ENCODE assay signal across 19 cellular contexts in genomic region chr22:43888740-43889139, GRCh38. TPM values are rescaled to one million over a fixed set of nuclear protein-coding genes. Genes with fewer than 3 reads are reported as not detected.
DNase-seq lines count a peak whose midpoint lies in the region; ATAC-seq, FAIRE-seq and TF ChIP-seq lines count a peak whose summit lies in the region.
"Had no signal": no experiment of that assay in that cellular context is flagged by ENCODE, and none has a peak within 500 bp of the region (broad histone marks: within the 10 kb centered on the region; RNA-seq: fewer than 3 reads in every experiment).

No MANE protein-coding gene starts in this region.

- no peak overlapping the region for H3K4me3 ChIP-seq in HepG2 (replicated peaks in 1 of 3; ENCODE audit: insufficient read depth in 1 of 3, low read depth in 2 of 3, low read length in 3 of 3)
- H3K4me3 ChIP-seq in right lobe of liver: no peak overlapping the region
- H3K4me3 ChIP-seq in CD8-positive, alpha-beta T cell (ENCODE audit: low read depth, low read length): no peak overlapping the region
- H3K4me3 ChIP-seq: BLaER1, GM12878 had no signal

- FAIRE-seq in HepG2 (lab: Jason Lieb, UNC): no peak
- FAIRE-seq: A204.1, GM12878, GM19239, H1 had no signal

- H3K27me3 Mint-ChIP-seq in chondrocyte (ENCODE audit: low read depth): peaks cover 53% of the 10 kb centered on the region
- H3K27me3 Mint-ChIP-seq in CD8-positive, alpha-beta T cell (ENCODE audit: low read depth): peaks cover 41% of the 10 kb centered on the region

- no TSS peak for BruUV-seq in HepG2 (replicated peaks; lab: Mats Ljungman, UMichigan)

- no peaks in the 10 kb centered on the region for H3K36me3 Mint-ChIP-seq in chondrocyte (ENCODE audit: low read depth)
- no peaks in the 10 kb centered on the region for H3K36me3 Mint-ChIP-seq in CD8-positive, alpha-beta T cell
- H3K36me3 Mint-ChIP-seq: CD14-positive monocyte; CD4-positive, alpha-beta memory T cell had no signal

- POLR2A ChIA-PET in HepG2 (lab: Yijun Ruan, JAX): no interaction called here
- POLR2A ChIA-PET in CD8-positive, alpha-beta T cell (lab: Charles Lee): no interaction called here

- H3K27ac ChIP-seq in HepG2 (ENCODE audit: extremely low read length, insufficient read depth, low read length): no peak overlapping the region
- no peak overlapping the region for H3K27ac ChIP-seq in right lobe of liver
- H3K27ac ChIP-seq in CD8-positive, alpha-beta T cell (ENCODE audit: low read depth, low read length): no peak overlapping the region
- H3K27ac ChIP-seq: BLaER1 had no signal

- H3K9ac ChIP-seq in HepG2 (ENCODE audit: insufficient read depth, low read depth, low read length): no peak overlapping the region
- H3K9ac ChIP-seq: BLaER1 had no signal

- peaks cover 3% of the 10 kb centered on the region for H3K4me1 Mint-ChIP-seq in chondrocyte (ENCODE audit: low read depth)
- peaks cover 2% of the 10 kb centered on the region for H3K4me1 Mint-ChIP-seq in CD8-positive, alpha-beta T cell (ENCODE audit: low read depth)
- H3K4me1 Mint-ChIP-seq: CD14-positive monocyte had no signal

- no peak overlapping the region for H3K4me3 Mint-ChIP-seq in chondrocyte (ENCODE audit: unreplicated experiment)
- no peak overlapping the region for H3K4me3 Mint-ChIP-seq in CD8-positive, alpha-beta T cell
- H3K4me3 Mint-ChIP-seq: CD14-positive monocyte; CD4-positive, alpha-beta memory T cell; H9 had no signal

- H3K9me3 Mint-ChIP-seq in chondrocyte (ENCODE audit: low read depth): no peaks in the 10 kb centered on the region
- H3K9me3 Mint-ChIP-seq in CD8-positive, alpha-beta T cell: no peaks in the 10 kb centered on the region
- H3K9me3 Mint-ChIP-seq: H9 had no signal

- TF ChIP-seq RAD21 in HepG2 (CRISPR knock-in tag; IDR thresholded peaks at IDR 0.05): no peak

- H3K4me1 ChIP-seq in HepG2 (ENCODE audit: insufficient read depth, low read length): no peaks in the 10 kb centered on the region
- peaks cover 0 to 6% (median 3%) of the 10 kb centered on the region in 4 donors for H3K4me1 ChIP-seq in right lobe of liver
- no peaks in the 10 kb centered on the region for H3K4me1 ChIP-seq in CD8-positive, alpha-beta T cell (ENCODE audit: insufficient read depth, low read length)

- TF ChIP-seq CTCF in HepG2 (CRISPR knock-in tag; IDR thresholded peaks at IDR 0.05) (no peak), right lobe of liver (IDR thresholded peaks at IDR 0.05) (no peak), chondrocyte (IDR thresholded peaks at IDR 0.05) (no peak)
- TF ChIP-seq CTCF in CD8-positive, alpha-beta T cell (IDR thresholded peaks at IDR 0.05): no peak

- no peak for ATAC-seq in HepG2
- no peak for ATAC-seq in right lobe of liver
- no peak for ATAC-seq in sciatic nerve
- no peak for ATAC-seq in CD8-positive, alpha-beta T cell
- ATAC-seq: GM12878 had no signal

- CTCF ChIA-PET in HepG2 (lab: Yijun Ruan, JAX; ENCODE audit: low intra/inter-chr PET ratio, low total read pairs): no interaction called here
- CTCF ChIA-PET in CD8-positive, alpha-beta T cell (lab: Charles Lee): no interaction called here

- in situ Hi-C loops in HepG2 (cut with HindIII; ENCODE audit: extremely low pct_ligation_motif_present, low pct_unique_long_range_greater_than_20kb): loop anchor here (25.0 kb wide), 1 partner anchor 749 kb away; no protein-coding TSS in a partner anchor

- no peak overlapping the region for H3K4me2 ChIP-seq in HepG2 (ENCODE audit: low read depth, low read length)
- H3K4me2 ChIP-seq: BLaER1 had no signal

- no peak for TF ChIP-seq POLR2A in HepG2 (IDR thresholded peaks at IDR 0.05; ENCODE audit: insufficient read depth in 1 of 2, low read depth in 2 of 2, low read length in 2 of 2)
- TF ChIP-seq POLR2A in right lobe of liver (IDR thresholded peaks at IDR 0.05): no peak

- H3K27me3 ChIP-seq in HepG2 (ENCODE audit: control insufficient read depth in 1 of 2, insufficient read depth in 2 of 2, low read length in 2 of 2) (peaks cover 9 to 27% of the 10 kb centered on the region in 2 experiments; a peak in 4 of 5 replicates), right lobe of liver (peaks cover 0 to 15% of the 10 kb centered on the region in 2 donors)
- H3K27me3 ChIP-seq in CD8-positive, alpha-beta T cell (ENCODE audit: insufficient read depth, low read length): peaks cover 3% of the 10 kb centered on the region

- peaks cover 2% of the 10 kb centered on the region; the same call in 1 of the 2 replicates for H4K20me1 ChIP-seq in HepG2 (ENCODE audit: insufficient read depth, low read length)

- H3K27ac Mint-ChIP-seq in chondrocyte (ENCODE audit: unreplicated experiment): no peak overlapping the region
- H3K27ac Mint-ChIP-seq in CD8-positive, alpha-beta T cell: no peak overlapping the region
- H3K27ac Mint-ChIP-seq: CD14-positive monocyte; CD4-positive, alpha-beta memory T cell; H9 had no signal

- 0% methylated on average over 2 of the region's 4 CpGs for WGBS in HepG2 (ENCODE audit: low lambda C conversion rate)
- WGBS in right lobe of liver (ENCODE audit: insufficient coverage, low coverage, low lambda C conversion rate, missing lambda C conversion rate): 35% methylated on average over 2 of the region's 4 CpGs

- H3K9me3 ChIP-seq in HepG2 (ENCODE audit: low read length) (no peaks in the 10 kb centered on the region), right lobe of liver (no peaks in the 10 kb centered on the region)
- no peaks in the 10 kb centered on the region for H3K9me3 ChIP-seq in CD8-positive, alpha-beta T cell (ENCODE audit: low read length)
- H3K9me3 ChIP-seq: BLaER1 had no signal

- TF ChIP-seq EP300 in HepG2 (IDR thresholded peaks at IDR 0.05; ENCODE audit: low read depth in 2 of 2, low read length in 2 of 2): no peak
- TF ChIP-seq EP300 in HepG2 (CRISPR knock-in tag; IDR thresholded peaks at IDR 0.05; ENCODE audit: borderline replicate concordance): no peak

- no peak for DNase-seq in HepG2 (ENCODE audit: low spot score)
- no peak for DNase-seq in right lobe of liver
- DNase-seq in chondrocyte (ENCODE audit: low spot score): peak; percentile 14
- peak; percentile 6 for DNase-seq in sciatic nerve (ENCODE audit: low spot score)
- DNase-seq in NCI-H1105 (lab: John Stamatoyannopoulos, UW): no peak
- DNase-seq in CD8-positive, alpha-beta T cell: no peak
- DNase-seq in T-helper 2 cell: no peak
- DNase-seq: Calu3; CD4-positive, alpha-beta memory T cell; DMS79 treated with DMSO at 0.1 percent for 48 hours; H9 had no signal

- no peaks in the 10 kb centered on the region for H3K79me2 ChIP-seq in HepG2 (ENCODE audit: insufficient read depth, low read length)

- H2AFZ ChIP-seq in HepG2 (ENCODE audit: low read length): no peak overlapping the region

- intact Hi-C loops in HepG2 (cut with micrococcal nuclease; ENCODE audit: unreplicated experiment): no loop called here
- intact Hi-C loops in right lobe of liver (cut with DNase I): no loop called here
- intact Hi-C loops in sciatic nerve (cut with DNase I): no loop called here
- intact Hi-C loops in CD8-positive, alpha-beta T cell (cut with DNase I, micrococcal nuclease): no loop called here

- no peaks in the 10 kb centered on the region for H3K36me3 ChIP-seq in HepG2 (replicated peaks in 1 of 2; ENCODE audit: control insufficient read depth in 1 of 2, insufficient read depth in 2 of 2, low read length in 2 of 2)
- H3K36me3 ChIP-seq in right lobe of liver: no peaks in the 10 kb centered on the region
- no peaks in the 10 kb centered on the region for H3K36me3 ChIP-seq in CD8-positive, alpha-beta T cell (ENCODE audit: insufficient read depth, low read length)
- H3K36me3 ChIP-seq: BLaER1 had no signal

RNA-seq across cellular contexts. Expression of gene PNPLA5, which starts 3.1 kb away (rescaled TPM):
- not detected in 2 replicates for total RNA-seq in HepG2 (2016; rRNA removed; fragmentation: Illumina TruSeq; extraction: Trizol)
- total RNA-seq in HepG2 (2016; cell fraction: cytosol; rRNA removed; fragmentation: Illumina TruSeq; extraction: Trizol; ENCODE audit: low read depth): not detected in 2 replicates
- total RNA-seq in HepG2 (2016; cell fraction: insoluble cytoplasmic fraction; rRNA removed; fragmentation: Illumina TruSeq; extraction: Trizol): not detected in 2 replicates
- not detected in 2 replicates for total RNA-seq in HepG2 (2016; cell fraction: membrane; rRNA removed; fragmentation: Illumina TruSeq; extraction: Trizol)
- total RNA-seq in HepG2 (2016; cell fraction: nucleus; rRNA removed; fragmentation: Illumina TruSeq; extraction: Trizol): not detected in 2 replicates
- polyA plus RNA-seq in HepG2 (2011; rRNA removed): not detected in 2 replicates
- not detected in 2 replicates for polyA plus RNA-seq in HepG2 (2011; cell fraction: cytosol; rRNA removed)
- not detected in 2 replicates for polyA plus RNA-seq in HepG2 (2011; cell fraction: nucleus; rRNA removed)
- polyA plus RNA-seq in HepG2 (2012): not detected in 2 replicates
- not detected in 2 replicates for polyA plus RNA-seq in HepG2 (2016; cell fraction: cytosol; fragmentation: Illumina TruSeq; extraction: Trizol; ENCODE audit: low read depth)
- polyA plus RNA-seq in HepG2 (2016; cell fraction: insoluble cytoplasmic fraction; fragmentation: Illumina TruSeq; extraction: Trizol; ENCODE audit: low read depth): not detected in 2 replicates
- polyA plus RNA-seq in HepG2 (2016; cell fraction: membrane; fragmentation: Illumina TruSeq; extraction: Trizol; ENCODE audit: low read depth): not detected in 2 replicates
- polyA plus RNA-seq in HepG2 (2016; cell fraction: nucleus; fragmentation: Illumina TruSeq; extraction: Trizol; ENCODE audit: insufficient read depth, low read depth): not detected in 2 replicates
- polyA minus RNA-seq in HepG2 (2011; rRNA and poly(A)+ RNA removed; ENCODE audit: low replicate concordance): not detected in 2 replicates
- not detected in 2 replicates for polyA minus RNA-seq in HepG2 (2011; cell fraction: cytosol; rRNA and poly(A)+ RNA removed)
- not detected in 2 replicates for polyA minus RNA-seq in HepG2 (2011; cell fraction: nucleus; rRNA and poly(A)+ RNA removed)
- 1 to 10 TPM in 1 of 6 experiments, not detected in 5; 2.8 TPM for total RNA-seq in right lobe of liver
- total RNA-seq in chondrocyte: not detected in 3 replicates
- total RNA-seq in sciatic nerve: not detected
- not detected for total RNA-seq in CD8-positive, alpha-beta T cell
- total RNA-seq: Calu3; CD4-positive, alpha-beta memory T cell; G401; GM12878; HT-29 had no signal
- polyA plus RNA-seq: CD14-positive monocyte; CD4-positive, alpha-beta memory T cell; GM12878 had no signal

RNA-seq across cellular contexts. Expression of gene SULT4A1, which starts 26.4 kb away (rescaled TPM):
- total RNA-seq in HepG2 (2016; rRNA removed; fragmentation: Illumina TruSeq; extraction: Trizol) (not detected in 2 replicates), right lobe of liver (under 1 TPM in 4 of 6 experiments, not detected in 2; 0.09 to 0.20 (median 0.15) TPM), chondrocyte (0.68 to 3.3 TPM (median 2.9 TPM) in 3 replicates), sciatic nerve (0.27 TPM)
- total RNA-seq in HepG2 (2016; cell fraction: cytosol; rRNA removed; fragmentation: Illumina TruSeq; extraction: Trizol; ENCODE audit: low read depth): not detected in 2 replicates
- not detected in 2 replicates for total RNA-seq in HepG2 (2016; cell fraction: insoluble cytoplasmic fraction; rRNA removed; fragmentation: Illumina TruSeq; extraction: Trizol)
- total RNA-seq in HepG2 (2016; cell fraction: membrane; rRNA removed; fragmentation: Illumina TruSeq; extraction: Trizol): not detected in 2 replicates
- not detected in 2 replicates for total RNA-seq in HepG2 (2016; cell fraction: nucleus; rRNA removed; fragmentation: Illumina TruSeq; extraction: Trizol)
- not detected in 2 replicates for polyA plus RNA-seq in HepG2 (2011; rRNA removed)
- polyA plus RNA-seq in HepG2 (2011; cell fraction: cytosol; rRNA removed): not detected in 2 replicates
- polyA plus RNA-seq in HepG2 (2011; cell fraction: nucleus; rRNA removed): not detected in 2 replicates
- polyA plus RNA-seq in HepG2 (2012): not detected in 2 replicates
- polyA plus RNA-seq in HepG2 (2016; cell fraction: cytosol; fragmentation: Illumina TruSeq; extraction: Trizol; ENCODE audit: low read depth): not detected in 2 replicates
- polyA plus RNA-seq in HepG2 (2016; cell fraction: insoluble cytoplasmic fraction; fragmentation: Illumina TruSeq; extraction: Trizol; ENCODE audit: low read depth): not detected in 2 replicates
- not detected in 2 replicates for polyA plus RNA-seq in HepG2 (2016; cell fraction: membrane; fragmentation: Illumina TruSeq; extraction: Trizol; ENCODE audit: low read depth)
- polyA plus RNA-seq in HepG2 (2016; cell fraction: nucleus; fragmentation: Illumina TruSeq; extraction: Trizol; ENCODE audit: insufficient read depth, low read depth): not detected in 2 replicates
- not detected in 2 replicates for polyA minus RNA-seq in HepG2 (2011; rRNA and poly(A)+ RNA removed; ENCODE audit: low replicate concordance)
- polyA minus RNA-seq in HepG2 (2011; cell fraction: cytosol; rRNA and poly(A)+ RNA removed): not detected in 2 replicates
- not detected in 2 replicates for polyA minus RNA-seq in HepG2 (2011; cell fraction: nucleus; rRNA and poly(A)+ RNA removed)
- total RNA-seq in CD8-positive, alpha-beta T cell: not detected
- total RNA-seq: CD4-positive, alpha-beta memory T cell; GM12878; HT-29 had no signal
- polyA plus RNA-seq: CD14-positive monocyte; CD4-positive, alpha-beta memory T cell; GM12878 had no signal

RNA-seq across cellular contexts. Expression of gene PNPLA3, which starts 34.9 kb away (rescaled TPM):
- total RNA-seq in HepG2 (2016; rRNA removed; fragmentation: Illumina TruSeq; extraction: Trizol): 13.7 and 16.9 TPM in 2 replicates
- total RNA-seq in HepG2 (2016; cell fraction: cytosol; rRNA removed; fragmentation: Illumina TruSeq; extraction: Trizol; ENCODE audit: low read depth): 4.8 and 8.4 TPM in 2 replicates
- total RNA-seq in HepG2 (2016; cell fraction: insoluble cytoplasmic fraction; rRNA removed; fragmentation: Illumina TruSeq; extraction: Trizol): 10.7 and 17.4 TPM in 2 replicates
- 4.8 and 6.1 TPM in 2 replicates for total RNA-seq in HepG2 (2016; cell fraction: membrane; rRNA removed; fragmentation: Illumina TruSeq; extraction: Trizol)
- total RNA-seq in HepG2 (2016; cell fraction: nucleus; rRNA removed; fragmentation: Illumina TruSeq; extraction: Trizol): 21.0 and 22.1 TPM in 2 replicates
- polyA plus RNA-seq in HepG2 (2011; rRNA removed): 19.8 and 24.1 TPM in 2 replicates
- 9.1 and 9.8 TPM in 2 replicates for polyA plus RNA-seq in HepG2 (2011; cell fraction: cytosol; rRNA removed)
- 53.2 and 70.9 TPM in 2 replicates for polyA plus RNA-seq in HepG2 (2011; cell fraction: nucleus; rRNA removed)
- 13.9 and 14.4 TPM in 2 replicates for polyA plus RNA-seq in HepG2 (2012)
- polyA plus RNA-seq in HepG2 (2016; cell fraction: cytosol; fragmentation: Illumina TruSeq; extraction: Trizol; ENCODE audit: low read depth): 0.89 and 0.97 TPM in 2 replicates
- 7.2 and 8.6 TPM in 2 replicates for polyA plus RNA-seq in HepG2 (2016; cell fraction: insoluble cytoplasmic fraction; fragmentation: Illumina TruSeq; extraction: Trizol; ENCODE audit: low read depth)
- polyA plus RNA-seq in HepG2 (2016; cell fraction: membrane; fragmentation: Illumina TruSeq; extraction: Trizol; ENCODE audit: low read depth): 1.2 and 1.4 TPM in 2 replicates
- 32.5 and 34.1 TPM in 2 replicates for polyA plus RNA-seq in HepG2 (2016; cell fraction: nucleus; fragmentation: Illumina TruSeq; extraction: Trizol; ENCODE audit: insufficient read depth, low read depth)
- polyA minus RNA-seq in HepG2 (2011; rRNA and poly(A)+ RNA removed; ENCODE audit: low replicate concordance): 7.9 and 27.4 TPM in 2 replicates
- 7.7 and 11.8 TPM in 2 replicates for polyA minus RNA-seq in HepG2 (2011; cell fraction: cytosol; rRNA and poly(A)+ RNA removed)
- polyA minus RNA-seq in HepG2 (2011; cell fraction: nucleus; rRNA and poly(A)+ RNA removed): 28.2 and 46.9 TPM in 2 replicates
- total RNA-seq in right lobe of liver: 10 to 100 TPM; 17.5 to 66.8 (median 60.3) TPM
- 2.5 to 3.5 TPM (median 2.5 TPM) in 3 replicates for total RNA-seq in chondrocyte
- 7.8 TPM for total RNA-seq in sciatic nerve
- total RNA-seq in CD8-positive, alpha-beta T cell: not detected
- total RNA-seq: CD4-positive, alpha-beta memory T cell; GM12878 had no signal
- polyA plus RNA-seq: CD14-positive monocyte; CD4-positive, alpha-beta memory T cell had no signal

Comparison
In these comparisons a context has a peak if more than half of its experiments do, and no peak if none do; other contexts are left out.
1. DNase-seq: peak in chondrocyte (single experiment) and sciatic nerve (single experiment); none in HepG2 (single experiment), right lobe of liver (0 of 3), NCI-H1105 (single experiment), CD8-positive, alpha-beta T cell (0 of 7) and T-helper 2 cell (0 of 5).